Comparison of ENCODE assay signal across 9 cellular contexts in the genomic region with DNA sequence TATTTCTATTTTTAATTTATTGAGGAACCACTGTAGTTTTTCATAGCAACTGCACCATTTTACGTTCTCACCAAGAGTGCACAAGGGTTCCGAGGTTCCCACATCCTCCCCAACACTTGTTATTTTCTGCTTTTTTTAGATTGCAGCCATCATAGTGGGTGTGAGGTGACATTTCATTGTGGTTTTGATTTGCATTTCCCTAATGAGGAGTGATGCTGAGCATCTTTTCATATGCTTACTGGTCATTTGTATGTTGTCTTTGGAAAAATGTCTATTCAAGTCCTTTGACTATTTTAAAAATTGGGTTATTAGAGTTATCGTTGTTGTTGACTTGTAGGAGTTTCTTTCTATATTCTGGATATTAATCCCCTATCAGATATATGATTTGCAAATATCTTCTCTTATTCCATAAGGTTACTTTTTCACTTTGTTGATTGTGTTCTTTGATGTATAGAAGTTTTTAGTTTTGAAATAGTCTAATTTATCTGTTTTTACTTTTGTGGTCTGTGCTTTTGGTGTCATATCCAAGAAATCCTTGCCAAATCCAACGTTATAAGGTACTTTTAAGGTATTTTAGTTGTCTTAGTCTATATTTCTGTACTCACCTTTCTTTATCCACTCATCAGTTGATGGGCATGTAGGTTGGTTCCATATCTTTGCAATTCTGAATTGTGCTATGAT. TPM values are rescaled to one million over a fixed set of nuclear protein-coding genes. Genes with fewer than 3 reads are reported as not detected.
DNase-seq lines count a peak whose midpoint lies in the region; ATAC-seq and TF ChIP-seq lines count a peak whose summit lies in the region.
"Had no signal": no experiment of that assay in that cellular context is flagged by ENCODE, and none has a peak within 500 bp of the region (broad histone marks: within the 10 kb centered on the region; RNA-seq: fewer than 3 reads in every experiment).

No MANE protein-coding gene starts in this region.

- H3K27me3 Mint-ChIP-seq in activated CD4-positive, alpha-beta T cell treated with anti-CD3 and anti-CD28 coated beads for 36 hours = no peaks in the 10 kb centered on the region
- no peaks in the 10 kb centered on the region for H3K27me3 Mint-ChIP-seq in nephron progenitor cell (ENCODE audit: low read depth, poor library complexity)

- H3K4me3 Mint-ChIP-seq in activated CD4-positive, alpha-beta T cell treated with anti-CD3 and anti-CD28 coated beads for 36 hours = peak overlapping the region; percentile 54
- no peak overlapping the region for H3K4me3 Mint-ChIP-seq in nephron progenitor cell

- no peaks in the 10 kb centered on the region for H3K27me3 ChIP-seq in right atrium auricular region
- H3K27me3 ChIP-seq in testis = no peaks in the 10 kb centered on the region
- H3K27me3 ChIP-seq: BE2C had no signal

- no peaks in the 10 kb centered on the region for H3K9me3 Mint-ChIP-seq in activated CD4-positive, alpha-beta T cell treated with anti-CD3 and anti-CD28 coated beads for 36 hours (ENCODE audit: low read depth)
- no peaks in the 10 kb centered on the region for H3K9me3 Mint-ChIP-seq in nephron progenitor cell

- ATAC-seq in activated CD4-positive, alpha-beta T cell treated with anti-CD3 and anti-CD28 coated beads for 36 hours = no peak
- no peak for ATAC-seq in esophagus mucosa

- H3K4me1 ChIP-seq in right atrium auricular region (peaks cover 0 to 93% of the 10 kb centered on the region in 2 donors), testis (peaks cover 43% of the 10 kb centered on the region)

- CTCF ChIA-PET in activated CD4-positive, alpha-beta T cell treated with anti-CD3 and anti-CD28 coated beads for 36 hours (lab: Charles Lee) = interaction anchor here (1.5 kb wide), 1 partner anchor 15 kb away, joined by 4 read pairs; no protein-coding TSS in a partner anchor

- POLR2A ChIA-PET in activated CD4-positive, alpha-beta T cell treated with anti-CD3 and anti-CD28 coated beads for 36 hours (lab: Charles Lee) = no interaction called here

- TF ChIP-seq POLR2A in testis (IDR thresholded peaks at IDR 0.05) = no peak

- DNase-seq in activated CD4-positive, alpha-beta T cell treated with anti-CD3 and anti-CD28 coated beads for 36 hours = peak; percentile 47
- DNase-seq in activated CD4-positive, alpha-beta T cell treated with anti-CD3 and anti-CD28 coated beads, Interleukin-2, amount 50 U/mL, for 4 hours = no peak
- peak; percentile 12 to 20 for DNase-seq in activated T-cell treated with anti-CD3 and anti-CD28 coated beads, Interleukin-2, amount 50 U/mL, for 48 hours
- peak; percentile 44 for DNase-seq in right atrium auricular region (ENCODE audit: low spot score)
- DNase-seq in testis = peak; percentile 12
- DNase-seq in nephron progenitor cell = no peak
- DNase-seq in NCI-H69 (lab: John Stamatoyannopoulos, UW) = no peak
- DNase-seq: BE2C had no signal

- H3K9me3 ChIP-seq in right atrium auricular region (no peaks in the 10 kb centered on the region), testis (no peaks in the 10 kb centered on the region)
- H3K9me3 ChIP-seq: BE2C had no signal

- peak overlapping the region in 1 of 2 donors; percentile 95 for H3K4me3 ChIP-seq in right atrium auricular region
- no peak overlapping the region for H3K4me3 ChIP-seq in testis

- intact Hi-C loops in activated CD4-positive, alpha-beta T cell treated with anti-CD3 and anti-CD28 coated beads for 36 hours (cut with DNase I, micrococcal nuclease) = no loop called here
- intact Hi-C loops in testis (cut with DNase I; ENCODE audit: low total_unique reads) = no loop called here

- peaks cover 78% of the 10 kb centered on the region for H3K36me3 ChIP-seq in right atrium auricular region
- H3K36me3 ChIP-seq in testis (ENCODE audit: low read depth, missing control alignments) = no peaks in the 10 kb centered on the region

- 40 to 41% methylated on average over 4 of the region's 4 CpGs for WGBS in testis, 2 donors

- peaks cover 75% of the 10 kb centered on the region for H3K36me3 Mint-ChIP-seq in activated CD4-positive, alpha-beta T cell treated with anti-CD3 and anti-CD28 coated beads for 36 hours (ENCODE audit: low read depth)
- H3K36me3 Mint-ChIP-seq in nephron progenitor cell (ENCODE audit: low read depth) = peaks cover 18% of the 10 kb centered on the region

- H3K27ac ChIP-seq in right atrium auricular region = peak overlapping the region; percentile 99
- peak overlapping the region in 1 of 2 donors; percentile 96 for H3K27ac ChIP-seq in testis

- H3K27ac Mint-ChIP-seq in activated CD4-positive, alpha-beta T cell treated with anti-CD3 and anti-CD28 coated beads for 36 hours = peak overlapping the region; percentile 68
- no peak overlapping the region for H3K27ac Mint-ChIP-seq in nephron progenitor cell

- TF ChIP-seq CTCF in right atrium auricular region (IDR thresholded peaks at IDR 0.05) = no peak
- TF ChIP-seq CTCF in testis (IDR thresholded peaks at IDR 0.05) = no peak
- TF ChIP-seq CTCF in nephron progenitor cell (IDR thresholded peaks at IDR 0.05) = no peak

- peaks cover 89% of the 10 kb centered on the region for H3K4me1 Mint-ChIP-seq in activated CD4-positive, alpha-beta T cell treated with anti-CD3 and anti-CD28 coated beads for 36 hours
- peaks cover 44% of the 10 kb centered on the region for H3K4me1 Mint-ChIP-seq in nephron progenitor cell

RNA-seq across cellular contexts. Expression of a gene that starts 9.0 kb away (rescaled TPM):
- total RNA-seq in activated CD4-positive, alpha-beta T cell treated with anti-CD3 and anti-CD28 coated beads for 36 hours = 100 to 1,000 TPM; 435 to 569 TPM
- total RNA-seq in right atrium auricular region = 10 to 100 TPM; 43.7 to 52.5 TPM
- total RNA-seq in testis = 100 to 1,000 TPM; 230 to 243 TPM
- polyA plus RNA-seq in testis (ENCODE audit: insufficient read depth, low read depth, low replicate concordance) = 189 TPM
- total RNA-seq in esophagus mucosa = 389 TPM

RNA-seq across cellular contexts. Expression of a gene that starts 45.2 kb away (rescaled TPM):
- 10 to 100 TPM; 32.7 to 37.5 TPM for total RNA-seq in activated CD4-positive, alpha-beta T cell treated with anti-CD3 and anti-CD28 coated beads for 36 hours
- total RNA-seq in right atrium auricular region (10 to 100 TPM; 10.2 to 23.8 TPM), testis (100 to 1,000 TPM in 1 of 2 donors, 10 to 100 TPM in 1; 92.5 to 118 TPM), esophagus mucosa (37.1 TPM)
- 31.4 TPM for polyA plus RNA-seq in testis (ENCODE audit: insufficient read depth, low read depth, low replicate concordance)

RNA-seq across cellular contexts. Expression of a gene that starts 49.1 kb away (rescaled TPM):
- total RNA-seq in activated CD4-positive, alpha-beta T cell treated with anti-CD3 and anti-CD28 coated beads for 36 hours = 10 to 100 TPM; 13.2 to 14.3 TPM
- 1 to 10 TPM; 2.6 to 3.3 TPM for total RNA-seq in right atrium auricular region
- 10 to 100 TPM; 10.1 to 10.6 TPM for total RNA-seq in testis
- 8.0 TPM for polyA plus RNA-seq in testis (ENCODE audit: insufficient read depth, low read depth, low replicate concordance)
- total RNA-seq in esophagus mucosa = 3.4 TPM

Comparison
In these comparisons a context has a peak if more than half of its experiments do, and no peak if none do; other contexts are left out.
1. DNase-seq: peak in activated CD4-positive, alpha-beta T cell treated with anti-CD3 and anti-CD28 coated beads for 36 hours (single experiment), activated T-cell treated with anti-CD3 and anti-CD28 coated beads, Interleukin-2, amount 50 U/mL, for 48 hours (2 of 2), right atrium auricular region (single experiment) and testis (single experiment); none in activated CD4-positive, alpha-beta T cell treated with anti-CD3 and anti-CD28 coated beads, Interleukin-2, amount 50 U/mL, for 4 hours (0 of 2), nephron progenitor cell (single experiment) and NCI-H69 (single experiment).